Comparison of ENCODE assay signal across 27 cellular contexts in the genomic region with DNA sequence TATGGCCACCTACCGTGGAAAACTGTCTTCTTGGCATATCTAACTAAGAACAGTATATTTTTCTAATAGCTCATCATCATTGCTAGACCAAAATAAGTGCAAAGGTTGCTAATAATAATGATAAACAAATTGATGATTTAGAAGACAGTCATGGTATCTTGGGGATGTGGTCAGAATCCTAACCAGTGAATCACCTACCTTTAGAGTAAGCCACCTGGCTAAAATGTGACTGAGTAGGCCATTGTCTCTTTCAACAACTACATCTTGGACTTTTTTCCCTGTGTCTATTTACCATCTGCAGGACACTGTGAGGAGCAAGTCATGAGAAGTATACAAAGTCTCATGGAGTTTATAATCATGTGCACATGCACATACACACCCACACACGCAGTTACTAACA.
"Had no signal": no experiment of that assay in that cellular context is flagged by ENCODE, and none has a peak within 500 bp of the region (broad histone marks: within the 10 kb centered on the region; RNA-seq: fewer than 3 reads in every experiment).

No MANE protein-coding gene starts in this region.

- H3K27me3 Mint-ChIP-seq: activated B cell treated with CpG ODN at 0.5 μM for 24 hours; activated CD4-positive, alpha-beta memory T cell treated with anti-CD3 and anti-CD28 coated beads for 36 hours; activated CD4-positive, alpha-beta T cell treated with anti-CD3 and anti-CD28 coated beads, Interleukin-2, amount 10 ng/mL, durations not matched to agents 7 days and 5 days; activated naive CD4-positive, alpha-beta T cell treated with anti-CD3 and anti-CD28 coated beads, Interleukin-2, amount 10 ng/mL, durations not matched to agents 7 days and 5 days; T-cell had no signal

- H3K4me1 ChIP-seq: Peyer's patch had no signal

- H3K27me3 ChIP-seq: brain microvascular endothelial cell had no signal

- H3K27ac ChIP-seq: brain microvascular endothelial cell, Peyer's patch, SK-N-MC had no signal

- DNase-seq: activated B cell treated with CpG ODN at 0.5 μM for 24 hours; activated CD4-positive, alpha-beta memory T cell treated with anti-CD3 and anti-CD28 coated beads for 36 hours; activated CD4-positive, alpha-beta T cell treated with anti-CD3 and anti-CD28 coated beads for 1 hour; activated CD4-positive, alpha-beta T cell treated with anti-CD3 and anti-CD28 coated beads, Interleukin-2, amount 10 ng/mL, durations not matched to agents 7 days and 5 days; activated CD8-positive, alpha-beta memory T cell treated with anti-CD3 and anti-CD28 coated beads for 24 hours; activated gamma-delta T cell; activated naive CD4-positive, alpha-beta T cell treated with anti-CD3 and anti-CD28 coated beads, Interleukin-2, amount 10 ng/mL, durations not matched to agents 7 days and 5 days; activated naive CD8-positive, alpha-beta T cell treated with anti-CD3 and anti-CD28 coated beads for 36 hours; activated T-cell treated with anti-CD3 and anti-CD28 coated beads, Interleukin-2, amount 50 U/mL, for 4 hours; brain microvascular endothelial cell; cerebellar nuclear complex; MM.1S; NCI-H1105; NCI-H1436; NCI-H1694 treated with DMSO at 0.1 percent for 48 hours; NCI-H2029 treated with DMSO at 0.1 percent for 48 hours; NCI-H510A treated with DMSO at 0.1 percent for 48 hours; NCI-H69; NK-92 treated with Interleukin-12 subunit alpha and Interleukin-12 subunit beta, amount 100 ng/mL, for 24 hours; OCI-M1; Peyer's patch; SIG-M5; T-cell; T-helper 2 cell; T1000 had no signal

- H3K27ac Mint-ChIP-seq: activated B cell treated with CpG ODN at 0.5 μM for 24 hours; activated CD4-positive, alpha-beta memory T cell treated with anti-CD3 and anti-CD28 coated beads for 36 hours; activated CD4-positive, alpha-beta T cell treated with anti-CD3 and anti-CD28 coated beads, Interleukin-2, amount 10 ng/mL, durations not matched to agents 7 days and 5 days; activated naive CD4-positive, alpha-beta T cell treated with anti-CD3 and anti-CD28 coated beads, Interleukin-2, amount 10 ng/mL, durations not matched to agents 7 days and 5 days; activated naive CD8-positive, alpha-beta T cell treated with anti-CD3 and anti-CD28 coated beads for 36 hours; T-cell had no signal

- H3K4me3 ChIP-seq: Peyer's patch, SK-N-MC had no signal

- FAIRE-seq: TTC549 had no signal

- H3K4me3 Mint-ChIP-seq: activated B cell treated with CpG ODN at 0.5 μM for 24 hours; activated CD4-positive, alpha-beta memory T cell treated with anti-CD3 and anti-CD28 coated beads for 36 hours; activated CD4-positive, alpha-beta T cell treated with anti-CD3 and anti-CD28 coated beads, Interleukin-2, amount 10 ng/mL, durations not matched to agents 7 days and 5 days; activated naive CD4-positive, alpha-beta T cell treated with anti-CD3 and anti-CD28 coated beads, Interleukin-2, amount 10 ng/mL, durations not matched to agents 7 days and 5 days; activated naive CD8-positive, alpha-beta T cell treated with anti-CD3 and anti-CD28 coated beads for 36 hours; activated T-cell treated with anti-CD3 and anti-CD28 coated beads, Interleukin-2, amount 50 U/mL, for 4 hours; T-cell had no signal

- H3K9me3 ChIP-seq: Peyer's patch had no signal

- H3K36me3 Mint-ChIP-seq: activated CD4-positive, alpha-beta memory T cell treated with anti-CD3 and anti-CD28 coated beads for 36 hours; activated naive CD4-positive, alpha-beta T cell treated with anti-CD3 and anti-CD28 coated beads, Interleukin-2, amount 10 ng/mL, durations not matched to agents 7 days and 5 days; activated naive CD8-positive, alpha-beta T cell treated with anti-CD3 and anti-CD28 coated beads for 36 hours; T-cell had no signal

- H3K4me1 Mint-ChIP-seq: activated B cell treated with CpG ODN at 0.5 μM for 24 hours; activated CD4-positive, alpha-beta T cell treated with anti-CD3 and anti-CD28 coated beads, Interleukin-2, amount 10 ng/mL, durations not matched to agents 7 days and 5 days; activated naive CD4-positive, alpha-beta T cell treated with anti-CD3 and anti-CD28 coated beads, Interleukin-2, amount 10 ng/mL, durations not matched to agents 7 days and 5 days; activated naive CD8-positive, alpha-beta T cell treated with anti-CD3 and anti-CD28 coated beads for 36 hours; T-cell had no signal

- H3K36me3 ChIP-seq: brain microvascular endothelial cell, Peyer's patch had no signal

- H3K9me3 Mint-ChIP-seq: activated B cell treated with CpG ODN at 0.5 μM for 24 hours; activated CD4-positive, alpha-beta memory T cell treated with anti-CD3 and anti-CD28 coated beads for 36 hours; activated naive CD4-positive, alpha-beta T cell treated with anti-CD3 and anti-CD28 coated beads, Interleukin-2, amount 10 ng/mL, durations not matched to agents 7 days and 5 days; activated naive CD8-positive, alpha-beta T cell treated with anti-CD3 and anti-CD28 coated beads for 36 hours; activated T-cell treated with anti-CD3 and anti-CD28 coated beads, Interleukin-2, amount 50 U/mL, for 4 hours had no signal

- ATAC-seq: activated T-cell treated with anti-CD3 and anti-CD28 coated beads, Interleukin-2, amount 50 U/mL, for 4 hours; T-cell had no signal
